In genomic region chr17:4948997-4949320, GRCh38 we compare ENCODE assay signal across 9 cellular contexts. TPM values are rescaled to one million over a fixed set of nuclear protein-coding genes. Genes with fewer than 3 reads are reported as not detected.
DNase-seq lines count a peak whose midpoint lies in the region; ATAC-seq, FAIRE-seq and TF ChIP-seq lines count a peak whose summit lies in the region.
"Had no signal": no experiment of that assay in that cellular context is flagged by ENCODE, and none has a peak within 500 bp of the region (broad histone marks: within the 10 kb centered on the region; RNA-seq: fewer than 3 reads in every experiment).

No MANE protein-coding gene starts in this region.

- intact Hi-C loops in body of pancreas (cut with DNase I), result no loop called here

- H3K4me2 ChIP-seq in DND-41 (ENCODE audit: insufficient read depth, low read length), result peak overlapping the region; percentile 93

- H2AFZ ChIP-seq in DND-41 (ENCODE audit: low read depth, low read length), result peak overlapping the region; percentile 82

- H3K27ac Mint-ChIP-seq in T-helper 17 cell, result peak overlapping the region; percentile 96

- peaks cover 41% of the 10 kb centered on the region for H3K4me1 Mint-ChIP-seq in T-helper 17 cell

- WGBS in body of pancreas, 2 donors, result 0 to 1% methylated on average over 5 to 29 of the region's 29 CpGs
- 0 to 1% (median 0%) methylated on average over 17 to 29 of the region's 29 CpGs for WGBS in small intestine, 3 donors

- FAIRE-seq in small intestine (lab: Jason Lieb, UNC), result no peak

- H3K27me3 Mint-ChIP-seq in T-helper 17 cell, result no peaks in the 10 kb centered on the region

- peak; percentile 48 for ATAC-seq in DND-41 (ENCODE audit: insufficient read depth, low read depth)
- peak; percentile 30 for ATAC-seq in GM21529 (IDR thresholded peaks at IDR 0.05; ENCODE audit: unreplicated experiment)
- peak; percentile 50 for ATAC-seq in T-helper 17 cell
- peak; percentile 77 for ATAC-seq in body of pancreas

- H3K27ac ChIP-seq in DND-41 (ENCODE audit: low read length) (peak overlapping the region; percentile 99), body of pancreas (peak overlapping the region; percentile 93 to 99 (median 96)), small intestine (ENCODE audit: low read depth in 1 of 2, low read length in 1 of 2) (peak overlapping the region; percentile 91 to 99)

- TF ChIP-seq CTCF in DND-41 (IDR thresholded peaks at IDR 0.05; ENCODE audit: borderline replicate concordance, extremely low read depth, low read length, poor library complexity, severe bottlenecking) (no peak), body of pancreas (IDR thresholded peaks at IDR 0.05) (no peak)

- H3K36me3 ChIP-seq in DND-41 (ENCODE audit: insufficient read depth, low read length) (peaks cover 42% of the 10 kb centered on the region), body of pancreas (replicated peaks in 1 of 2; ENCODE audit: insufficient read depth in 1 of 2, low read depth in 2 of 2) (no peaks in the 10 kb centered on the region), iPS-15b (ENCODE audit: control insufficient read depth, insufficient read depth, low read length) (peaks cover 32% of the 10 kb centered on the region), small intestine (ENCODE audit: control insufficient read depth in 2 of 2, insufficient read depth in 2 of 2, low read length in 2 of 2) (peaks cover 0 to 15% of the 10 kb centered on the region in 2 donors)

- H3K9me3 ChIP-seq in DND-41 (ENCODE audit: insufficient read depth, low read length, severe bottlenecking) (no peaks in the 10 kb centered on the region), T-helper 17 cell (ENCODE audit: control insufficient read depth, low read length, poor library complexity, severe bottlenecking) (no peaks in the 10 kb centered on the region), body of pancreas (no peaks in the 10 kb centered on the region), iPS-15b (ENCODE audit: control insufficient read depth, insufficient read depth, low read length) (no peaks in the 10 kb centered on the region), small intestine (ENCODE audit: control insufficient read depth, low read depth) (no peaks in the 10 kb centered on the region)

- peak overlapping the region; percentile 100 for H3K4me3 Mint-ChIP-seq in T-helper 17 cell

- H3K27me3 ChIP-seq in DND-41 (ENCODE audit: insufficient read depth, low read length, poor library complexity), result no peaks in the 10 kb centered on the region
- no peaks in the 10 kb centered on the region for H3K27me3 ChIP-seq in body of pancreas
- H3K27me3 ChIP-seq in iPS-15b (ENCODE audit: control insufficient read depth, insufficient read depth, low read length), result no peaks in the 10 kb centered on the region
- H3K27me3 ChIP-seq in small intestine (ENCODE audit: control insufficient read depth in 2 of 2, insufficient read depth in 2 of 2, low read length in 2 of 2), result no peaks in the 10 kb centered on the region

- peaks cover 18% of the 10 kb centered on the region for H3K36me3 Mint-ChIP-seq in T-helper 17 cell (ENCODE audit: low read depth)

- peaks cover 55% of the 10 kb centered on the region for H3K79me2 ChIP-seq in DND-41 (ENCODE audit: insufficient read depth, low read length)

- H3K4me1 ChIP-seq in DND-41 (ENCODE audit: insufficient read depth, low read length) (peaks cover 54% of the 10 kb centered on the region), body of pancreas (peaks cover 34% of the 10 kb centered on the region), iPS-15b (ENCODE audit: control insufficient read depth, insufficient read depth, low read length) (peaks cover 15% of the 10 kb centered on the region), small intestine (ENCODE audit: control insufficient read depth in 2 of 2, insufficient read depth in 1 of 2, low read depth in 1 of 2, low read length in 1 of 2) (peaks cover 3 to 16% of the 10 kb centered on the region in 2 donors)

- TF ChIP-seq POLR2A in body of pancreas (IDR thresholded peaks at IDR 0.05), result peak; percentile 6 to 35 (median 19)

- H4K20me1 ChIP-seq in DND-41 (ENCODE audit: insufficient read depth, low read length), result peaks cover 36% of the 10 kb centered on the region

- peak; percentile 85 for DNase-seq in DND-41
- peak; percentile 79 for DNase-seq in LoVo (ENCODE audit: low spot score)
- DNase-seq in T-helper 17 cell, result peak; percentile 54 to 64 (median 62)
- peak; percentile 77 to 86 (median 80) for DNase-seq in body of pancreas
- peak; percentile 89 for DNase-seq in small intestine
- DNase-seq in H4 (ENCODE audit: low spot score), result no peak

- peak overlapping the region; percentile 98 for H3K9ac ChIP-seq in DND-41 (ENCODE audit: low read depth, low read length)
- H3K9ac ChIP-seq in iPS-15b (ENCODE audit: low read depth, low read length), result peak overlapping the region; percentile 90

- peak overlapping the region; percentile 71 to 91 for H3K4me3 ChIP-seq in DND-41 (ENCODE audit: low read depth in 1 of 2, low read length in 2 of 2)
- H3K4me3 ChIP-seq in body of pancreas, result peak overlapping the region; percentile 34 to 61
- peak overlapping the region; percentile 62 for H3K4me3 ChIP-seq in iPS-15b (ENCODE audit: low read depth, low read length)
- peak overlapping the region; percentile 54 to 87 for H3K4me3 ChIP-seq in small intestine (ENCODE audit: low read depth in 1 of 2, low read length in 2 of 2)

RNA-seq across cellular contexts. Expression of gene PFN1, which starts 0.6 kb away (rescaled TPM):
- total RNA-seq in T-helper 17 cell (100 to 1,000 TPM; 686 to 710 TPM), body of pancreas (100 to 1,000 TPM; 164 to 180 TPM)
- 1,000 to 10,000 TPM in 1 of 3 donors, 100 to 1,000 TPM in 2; 848 to 1,180 (median 968) TPM for polyA plus RNA-seq in small intestine
- total RNA-seq in H4 (2014; rRNA removed; shearing (Covaris generic)), result 738 and 894 TPM in 2 replicates

RNA-seq across cellular contexts. Expression of gene ENO3, which starts 2.0 kb away (rescaled TPM):
- total RNA-seq in T-helper 17 cell, result 10 to 100 TPM; 17.2 to 17.6 TPM
- total RNA-seq in body of pancreas, result 1 to 10 TPM; 3.3 to 3.6 TPM
- polyA plus RNA-seq in small intestine, result 10 to 100 TPM; 10.7 to 98.0 (median 25.9) TPM
- total RNA-seq in H4 (2014; rRNA removed; shearing (Covaris generic)), result 1.7 and 4.7 TPM in 2 replicates

RNA-seq across cellular contexts. Expression of gene RNF167, which starts 8.9 kb away (rescaled TPM):
- total RNA-seq in T-helper 17 cell, result 10 to 100 TPM; 95.5 to 99.0 TPM
- total RNA-seq in body of pancreas, result 10 to 100 TPM; 23.1 to 37.6 TPM
- 100 to 1,000 TPM; 108 to 132 (median 126) TPM for polyA plus RNA-seq in small intestine
- 15.1 and 17.3 TPM in 2 replicates for total RNA-seq in H4 (2014; rRNA removed; shearing (Covaris generic))

RNA-seq across cellular contexts. Expression of gene SLC25A11, which starts 9.1 kb away (rescaled TPM):
- total RNA-seq in T-helper 17 cell, result 10 to 100 TPM; 26.2 to 26.4 TPM
- total RNA-seq in body of pancreas, result 10 to 100 TPM; 23.7 to 33.2 TPM
- 10 to 100 TPM; 55.1 to 79.2 (median 66.4) TPM for polyA plus RNA-seq in small intestine
- 64.1 and 70.8 TPM in 2 replicates for total RNA-seq in H4 (2014; rRNA removed; shearing (Covaris generic))

RNA-seq across cellular contexts. Expression of gene GP1BA, which starts 16.9 kb away (rescaled TPM):
- 10 to 100 TPM in 1 of 2 donors, 1 to 10 TPM in 1; 1.6 to 22.9 TPM for total RNA-seq in T-helper 17 cell
- not detected for total RNA-seq in body of pancreas
- polyA plus RNA-seq in small intestine, result under 1 TPM in 1 of 3 donors, not detected in 2; 0.06 TPM
- total RNA-seq in H4 (2014; rRNA removed; shearing (Covaris generic)), result not detected in 2 replicates
- total RNA-seq: pulmonary artery endothelial cell had no signal
